Comparison of ENCODE assay signal across 11 cellular contexts in the genomic region with DNA sequence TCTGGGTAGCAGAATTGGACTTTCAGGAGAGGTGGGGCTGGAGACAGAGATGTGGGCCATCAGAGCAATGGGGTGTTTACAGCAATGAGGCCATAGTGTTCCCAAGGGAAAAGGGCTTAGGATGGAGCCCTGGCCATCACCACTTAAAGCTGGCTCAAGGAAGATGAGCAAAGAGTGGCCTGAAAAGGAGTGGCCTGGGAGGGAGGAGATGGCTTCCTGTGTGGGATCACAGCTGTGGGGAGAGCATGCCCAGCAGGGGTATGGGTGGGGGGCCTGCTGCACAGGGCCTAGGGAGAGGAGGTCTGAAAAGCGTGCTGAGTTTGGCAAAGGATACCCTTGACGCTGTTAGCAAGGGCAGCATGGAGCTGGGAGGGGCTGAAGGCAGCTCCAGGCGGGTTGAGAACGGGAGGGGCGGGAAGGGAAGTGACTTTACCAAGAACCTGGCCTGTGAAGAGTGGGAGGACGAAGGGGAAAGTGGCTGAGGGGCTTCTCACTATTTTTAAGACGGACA. TPM values are rescaled to one million over a fixed set of nuclear protein-coding genes. Genes with fewer than 3 reads are reported as not detected.
DNase-seq lines count a peak whose midpoint lies in the region; ATAC-seq and TF ChIP-seq lines count a peak whose summit lies in the region.
"Had no signal": no experiment of that assay in that cellular context is flagged by ENCODE, and none has a peak within 500 bp of the region (broad histone marks: within the 10 kb centered on the region; RNA-seq: fewer than 3 reads in every experiment).

No MANE protein-coding gene starts in this region.

- H3K4me1 Mint-ChIP-seq in activated CD8-positive, alpha-beta T cell treated with anti-CD3 and anti-CD28 coated beads, Interleukin-2, amount 10 ng/mL, durations not matched to agents 7 days and 5 days (ENCODE audit: low read depth) = peaks cover 9% of the 10 kb centered on the region
- H3K4me1 Mint-ChIP-seq in activated CD8-positive, alpha-beta T cell treated with anti-CD3 and anti-CD28 coated beads for 36 hours (ENCODE audit: low read depth) = no peaks in the 10 kb centered on the region
- H3K4me1 Mint-ChIP-seq in glutamatergic neuron (ENCODE audit: low read depth, unreplicated experiment) = no peaks in the 10 kb centered on the region
- peaks cover 65% of the 10 kb centered on the region for H3K4me1 Mint-ChIP-seq in nephron progenitor cell
- H3K4me1 Mint-ChIP-seq in type B pancreatic cell (ENCODE audit: unreplicated experiment) = peaks cover 11% of the 10 kb centered on the region

- TF ChIP-seq CTCF in activated CD8-positive, alpha-beta T cell treated with anti-CD3 and anti-CD28 coated beads for 36 hours (IDR thresholded peaks at IDR 0.05) = no peak
- no peak for TF ChIP-seq CTCF in glutamatergic neuron (IDR thresholded peaks at IDR 0.05; ENCODE audit: partially characterized antibody, unreplicated experiment)
- no peak for TF ChIP-seq CTCF in nephron progenitor cell (IDR thresholded peaks at IDR 0.05)
- TF ChIP-seq CTCF in type B pancreatic cell (conservative IDR thresholded peaks at IDR 0.05) = no peak

- H3K36me3 Mint-ChIP-seq in activated CD8-positive, alpha-beta T cell treated with anti-CD3 and anti-CD28 coated beads, Interleukin-2, amount 10 ng/mL, durations not matched to agents 7 days and 5 days (ENCODE audit: low read depth) = no peaks in the 10 kb centered on the region
- no peaks in the 10 kb centered on the region for H3K36me3 Mint-ChIP-seq in activated CD8-positive, alpha-beta T cell treated with anti-CD3 and anti-CD28 coated beads for 36 hours (ENCODE audit: low read depth)
- H3K36me3 Mint-ChIP-seq in glutamatergic neuron (ENCODE audit: unreplicated experiment) (no peaks in the 10 kb centered on the region), nephron progenitor cell (ENCODE audit: low read depth) (no peaks in the 10 kb centered on the region), type B pancreatic cell (no peaks in the 10 kb centered on the region)
- H3K36me3 Mint-ChIP-seq: memory B cell had no signal

- no peak for DNase-seq in activated CD8-positive, alpha-beta T cell treated with anti-CD3 and anti-CD28 coated beads, Interleukin-2, amount 10 ng/mL, durations not matched to agents 7 days and 5 days
- DNase-seq in activated CD8-positive, alpha-beta T cell treated with anti-CD3 and anti-CD28 coated beads for 36 hours = no peak
- peak; percentile 18 for DNase-seq in glutamatergic neuron
- DNase-seq in nephron progenitor cell = no peak
- DNase-seq in type B pancreatic cell (ENCODE audit: extremely low spot score, unreplicated experiment) = peak; percentile 52
- no peak for DNase-seq in NCI-H128 (lab: John Stamatoyannopoulos, UW; ENCODE audit: unreplicated experiment)
- no peak for DNase-seq in nucleus accumbens (lab: John Stamatoyannopoulos, UW)
- DNase-seq: NCI-H2029 had no signal

- H3K4me3 Mint-ChIP-seq in activated CD8-positive, alpha-beta T cell treated with anti-CD3 and anti-CD28 coated beads, Interleukin-2, amount 10 ng/mL, durations not matched to agents 7 days and 5 days = no peak overlapping the region
- no peak overlapping the region for H3K4me3 Mint-ChIP-seq in activated CD8-positive, alpha-beta T cell treated with anti-CD3 and anti-CD28 coated beads for 36 hours
- H3K4me3 Mint-ChIP-seq in glutamatergic neuron (ENCODE audit: unreplicated experiment) = no peak overlapping the region
- H3K4me3 Mint-ChIP-seq in nephron progenitor cell = no peak overlapping the region
- no peak overlapping the region for H3K4me3 Mint-ChIP-seq in type B pancreatic cell
- H3K4me3 Mint-ChIP-seq: memory B cell had no signal

- H3K9me3 Mint-ChIP-seq in activated CD8-positive, alpha-beta T cell treated with anti-CD3 and anti-CD28 coated beads, Interleukin-2, amount 10 ng/mL, durations not matched to agents 7 days and 5 days (ENCODE audit: insufficient read depth) = no peaks in the 10 kb centered on the region
- no peaks in the 10 kb centered on the region for H3K9me3 Mint-ChIP-seq in activated CD8-positive, alpha-beta T cell treated with anti-CD3 and anti-CD28 coated beads for 36 hours
- peaks cover 4% of the 10 kb centered on the region for H3K9me3 Mint-ChIP-seq in glutamatergic neuron (ENCODE audit: unreplicated experiment)
- no peaks in the 10 kb centered on the region for H3K9me3 Mint-ChIP-seq in nephron progenitor cell
- no peaks in the 10 kb centered on the region for H3K9me3 Mint-ChIP-seq in type B pancreatic cell
- H3K9me3 Mint-ChIP-seq: memory B cell had no signal

- peak overlapping the region; percentile 55 for H3K27ac Mint-ChIP-seq in activated CD8-positive, alpha-beta T cell treated with anti-CD3 and anti-CD28 coated beads, Interleukin-2, amount 10 ng/mL, durations not matched to agents 7 days and 5 days
- H3K27ac Mint-ChIP-seq in activated CD8-positive, alpha-beta T cell treated with anti-CD3 and anti-CD28 coated beads for 36 hours = no peak overlapping the region
- no peak overlapping the region for H3K27ac Mint-ChIP-seq in glutamatergic neuron (ENCODE audit: unreplicated experiment)
- H3K27ac Mint-ChIP-seq in nephron progenitor cell = peak overlapping the region; percentile 64
- peak overlapping the region; percentile 26 for H3K27ac Mint-ChIP-seq in type B pancreatic cell
- H3K27ac Mint-ChIP-seq: memory B cell had no signal

- POLR2A ChIA-PET in activated CD8-positive, alpha-beta T cell treated with anti-CD3 and anti-CD28 coated beads, Interleukin-2, amount 10 ng/mL, durations not matched to agents 7 days and 5 days (lab: Charles Lee) = no interaction called here
- POLR2A ChIA-PET in activated CD8-positive, alpha-beta T cell treated with anti-CD3 and anti-CD28 coated beads for 36 hours (lab: Charles Lee) = no interaction called here

- ATAC-seq in activated CD8-positive, alpha-beta T cell treated with anti-CD3 and anti-CD28 coated beads, Interleukin-2, amount 10 ng/mL, durations not matched to agents 7 days and 5 days = no peak
- no peak for ATAC-seq in activated CD8-positive, alpha-beta T cell treated with anti-CD3 and anti-CD28 coated beads for 36 hours
- no peak for ATAC-seq in HG03469 (IDR thresholded peaks at IDR 0.05; ENCODE audit: unreplicated experiment)
- ATAC-seq: activated CD4-positive, CD25-positive, alpha-beta regulatory T cell treated with anti-CD3 and anti-CD28 coated beads, Interleukin-2, amount 50 U/mL, for 24 hours had no signal

- intact Hi-C loops in activated CD8-positive, alpha-beta T cell treated with anti-CD3 and anti-CD28 coated beads for 36 hours (cut with micrococcal nuclease) = no loop called here

- CTCF ChIA-PET in activated CD8-positive, alpha-beta T cell treated with anti-CD3 and anti-CD28 coated beads, Interleukin-2, amount 10 ng/mL, durations not matched to agents 7 days and 5 days (lab: Charles Lee) = no interaction called here
- CTCF ChIA-PET in activated CD8-positive, alpha-beta T cell treated with anti-CD3 and anti-CD28 coated beads for 36 hours (lab: Charles Lee) = no interaction called here

- H3K27me3 Mint-ChIP-seq in activated CD8-positive, alpha-beta T cell treated with anti-CD3 and anti-CD28 coated beads, Interleukin-2, amount 10 ng/mL, durations not matched to agents 7 days and 5 days (ENCODE audit: low read depth) = peaks cover 6% of the 10 kb centered on the region
- H3K27me3 Mint-ChIP-seq in activated CD8-positive, alpha-beta T cell treated with anti-CD3 and anti-CD28 coated beads for 36 hours = peaks cover 2% of the 10 kb centered on the region
- H3K27me3 Mint-ChIP-seq in glutamatergic neuron (ENCODE audit: unreplicated experiment) (peaks cover 3% of the 10 kb centered on the region), nephron progenitor cell (ENCODE audit: low read depth, poor library complexity) (peaks cover 6% of the 10 kb centered on the region), type B pancreatic cell (no peaks in the 10 kb centered on the region)

RNA-seq across cellular contexts. Expression of gene LRRC32, which starts 13.9 kb away (rescaled TPM):
- under 1 TPM; 0.23 to 0.32 TPM for total RNA-seq in activated CD8-positive, alpha-beta T cell treated with anti-CD3 and anti-CD28 coated beads, Interleukin-2, amount 10 ng/mL, durations not matched to agents 7 days and 5 days
- total RNA-seq in activated CD8-positive, alpha-beta T cell treated with anti-CD3 and anti-CD28 coated beads for 36 hours = 10 to 100 TPM; 23.2 to 24.5 TPM
- total RNA-seq in glutamatergic neuron (ENCODE audit: unreplicated experiment) (0.39 TPM), type B pancreatic cell (ENCODE audit: low replicate concordance) (4.3 and 5.4 TPM in 2 replicates)

Comparison
In these comparisons a context has a peak if more than half of its experiments do, and no peak if none do; other contexts are left out.
1. H3K27ac Mint-ChIP-seq: peak in activated CD8-positive, alpha-beta T cell treated with anti-CD3 and anti-CD28 coated beads, Interleukin-2, amount 10 ng/mL, durations not matched to agents 7 days and 5 days (single experiment), nephron progenitor cell (single experiment) and type B pancreatic cell (single experiment); none in activated CD8-positive, alpha-beta T cell treated with anti-CD3 and anti-CD28 coated beads for 36 hours (single experiment) and glutamatergic neuron (single experiment).
2. DNase-seq: peak in glutamatergic neuron (single experiment) and type B pancreatic cell (single experiment); none in activated CD8-positive, alpha-beta T cell treated with anti-CD3 and anti-CD28 coated beads, Interleukin-2, amount 10 ng/mL, durations not matched to agents 7 days and 5 days (single experiment), activated CD8-positive, alpha-beta T cell treated with anti-CD3 and anti-CD28 coated beads for 36 hours (single experiment), nephron progenitor cell (single experiment), NCI-H128 (single experiment) and nucleus accumbens (0 of 56).